8 cellular contexts compared by ENCODE assay signal in genomic region chr17:8079291-8080207, GRCh38. TPM values are rescaled to one million over a fixed set of nuclear protein-coding genes. Genes with fewer than 3 reads are reported as not detected.
DNase-seq lines count a peak whose midpoint lies in the region; ATAC-seq and TF ChIP-seq lines count a peak whose summit lies in the region.

No MANE protein-coding gene starts in this region.

- H3K4me1 ChIP-seq in osteoblast (ENCODE audit: insufficient read depth, low read length) = peaks cover 2% of the 10 kb centered on the region
- peaks cover 3 to 14% of the 10 kb centered on the region in 2 donors for H3K4me1 ChIP-seq in thoracic aorta (ENCODE audit: control insufficient read depth in 1 of 2, low read depth in 2 of 2)

- no peaks in the 10 kb centered on the region for H4K20me1 ChIP-seq in osteoblast (ENCODE audit: insufficient read depth, low read length)

- H3K9me3 ChIP-seq in osteoblast (ENCODE audit: low read depth, low read length) = no peaks in the 10 kb centered on the region
- H3K9me3 ChIP-seq in thoracic aorta = no peaks in the 10 kb centered on the region

- in situ Hi-C loops in SK-MEL-5 (cut with HindIII; ENCODE audit: low pct_unique_long_range_greater_than_20kb, low sequenced_read_pairs) = no loop called here

- peaks cover 22% of the 10 kb centered on the region for H3K27me3 Mint-ChIP-seq in glutamatergic neuron (ENCODE audit: unreplicated experiment)

- no peak overlapping the region for H3K27ac Mint-ChIP-seq in glutamatergic neuron (ENCODE audit: unreplicated experiment)

- peak overlapping the region; percentile 61 for H3K4me3 ChIP-seq in osteoblast (ENCODE audit: insufficient read depth, low read length)
- H3K4me3 ChIP-seq in thoracic aorta = peak overlapping the region; percentile 72

- H3K4me1 Mint-ChIP-seq in glutamatergic neuron (ENCODE audit: low read depth, unreplicated experiment) = no peaks in the 10 kb centered on the region

- H3K36me3 ChIP-seq in osteoblast (ENCODE audit: insufficient read depth, low read length) (no peaks in the 10 kb centered on the region), thoracic aorta (no peaks in the 10 kb centered on the region)

- H3K9me3 Mint-ChIP-seq in glutamatergic neuron (ENCODE audit: unreplicated experiment) = peaks cover 3% of the 10 kb centered on the region

- peaks cover 57% of the 10 kb centered on the region for H3K27me3 ChIP-seq in osteoblast (ENCODE audit: insufficient read depth, low read length)
- peaks cover 6% of the 10 kb centered on the region for H3K27me3 ChIP-seq in thoracic aorta (replicated peaks; ENCODE audit: insufficient read depth)

- no peak for TF ChIP-seq POLR2A in GM18505 (IDR thresholded peaks at IDR 0.05; ENCODE audit: borderline replicate concordance, extremely low read depth, insufficient read depth, insufficient read length)

- H3K79me2 ChIP-seq in osteoblast (ENCODE audit: insufficient read depth, low read length) = no peaks in the 10 kb centered on the region

- H3K4me2 ChIP-seq in osteoblast (ENCODE audit: insufficient read depth, low read length) = peak overlapping the region; percentile 87

- peak; percentile 73 for ATAC-seq in GM18505 (IDR thresholded peaks at IDR 0.05; ENCODE audit: unreplicated experiment)
- peak; percentile 87 for ATAC-seq in thoracic aorta (ENCODE audit: insufficient number of reproducible peaks, low FRiP score, low read depth)

- peak overlapping the region; percentile 91 for H2AFZ ChIP-seq in osteoblast (ENCODE audit: low read length)

- no peaks in the 10 kb centered on the region for H3K36me3 Mint-ChIP-seq in glutamatergic neuron (ENCODE audit: unreplicated experiment)

- TF ChIP-seq CTCF in 22Rv1 (IDR thresholded peaks at IDR 0.05) = peak; percentile 94
- TF ChIP-seq CTCF in glutamatergic neuron (IDR thresholded peaks at IDR 0.05; ENCODE audit: partially characterized antibody, unreplicated experiment) = peak; percentile 89
- peak; percentile 71 for TF ChIP-seq CTCF in osteoblast (IDR thresholded peaks at IDR 0.05; ENCODE audit: extremely low read depth, low read depth, low read length)
- TF ChIP-seq CTCF in thoracic aorta (IDR thresholded peaks at IDR 0.05) = peak; percentile 89

- H3K4me3 Mint-ChIP-seq in glutamatergic neuron (ENCODE audit: unreplicated experiment) = peak overlapping the region; percentile 87

- H3K27ac ChIP-seq in 22Rv1 = peak overlapping the region; percentile 77
- H3K27ac ChIP-seq in osteoblast (ENCODE audit: low read depth, low read length) = no peak overlapping the region
- no peak overlapping the region for H3K27ac ChIP-seq in thoracic aorta

- DNase-seq in KG1 (lab: John Stamatoyannopoulos, UW) = peak; percentile 65
- peak; percentile 82 for DNase-seq in SK-MEL-5 (ENCODE audit: low read depth, low spot score)
- peak; percentile 80 for DNase-seq in activated naive CD4-positive, alpha-beta T cell treated with Interleukin-2 at 50 U/mL for 16 hours
- DNase-seq in glutamatergic neuron = peak; percentile 84
- peak; percentile 98 for DNase-seq in osteoblast (ENCODE audit: insufficient read length, low spot score, missing footprints)
- no peak for DNase-seq in thoracic aorta (ENCODE audit: low spot score)

RNA-seq across cellular contexts. Expression of gene ALOX12B, which starts 8.0 kb away (rescaled TPM):
- 0.21 TPM in 1 of 2 replicates, not detected in the other for total RNA-seq in SK-MEL-5 (2014; rRNA removed; shearing (Covaris generic))
- polyA plus RNA-seq in SK-MEL-5 (2015; cell fraction: cytosol; rRNA removed) = 1.2 and 3.0 TPM in 2 replicates
- 0.19 TPM in 1 of 2 replicates, not detected in the other for polyA plus RNA-seq in SK-MEL-5 (2015; cell fraction: nucleus; rRNA removed)
- total RNA-seq in glutamatergic neuron (ENCODE audit: unreplicated experiment) = not detected
- total RNA-seq in osteoblast = not detected in 2 replicates
- total RNA-seq in thoracic aorta = not detected

RNA-seq across cellular contexts. Expression of gene ALOXE3, which starts 38.8 kb away (rescaled TPM):
- not detected in 2 replicates for total RNA-seq in SK-MEL-5 (2014; rRNA removed; shearing (Covaris generic))
- 0.06 and 0.39 TPM in 2 replicates for polyA plus RNA-seq in SK-MEL-5 (2015; cell fraction: cytosol; rRNA removed)
- polyA plus RNA-seq in SK-MEL-5 (2015; cell fraction: nucleus; rRNA removed) = not detected in 2 replicates
- not detected for total RNA-seq in glutamatergic neuron (ENCODE audit: unreplicated experiment)
- total RNA-seq in osteoblast = not detected in 2 replicates
- not detected for total RNA-seq in thoracic aorta

RNA-seq across cellular contexts. Expression of gene ALOX15B, which starts 40.7 kb away (rescaled TPM):
- 0.16 and 0.26 TPM in 2 replicates for total RNA-seq in SK-MEL-5 (2014; rRNA removed; shearing (Covaris generic))
- 0.21 and 0.86 TPM in 2 replicates for polyA plus RNA-seq in SK-MEL-5 (2015; cell fraction: cytosol; rRNA removed)
- polyA plus RNA-seq in SK-MEL-5 (2015; cell fraction: nucleus; rRNA removed) = 1.3 TPM in 2 replicates
- total RNA-seq in glutamatergic neuron (ENCODE audit: unreplicated experiment) = not detected
- total RNA-seq in osteoblast = under 0.01 TPM in 2 replicates
- 1 to 10 TPM in 1 of 2 donors, under 1 TPM in 1; 0.85 to 8.3 TPM for total RNA-seq in thoracic aorta

RNA-seq across cellular contexts. Expression of gene HES7, which starts 44.4 kb away (rescaled TPM):
- not detected in 2 replicates for total RNA-seq in SK-MEL-5 (2014; rRNA removed; shearing (Covaris generic))
- 0.54 TPM in 1 of 2 replicates, not detected in the other for polyA plus RNA-seq in SK-MEL-5 (2015; cell fraction: cytosol; rRNA removed)
- polyA plus RNA-seq in SK-MEL-5 (2015; cell fraction: nucleus; rRNA removed) = 3.5 and 4.4 TPM in 2 replicates
- total RNA-seq in glutamatergic neuron (ENCODE audit: unreplicated experiment) (2.2 TPM), osteoblast (not detected in 2 replicates), thoracic aorta (not detected)
